In genomic region chr9:4070266-4070665, GRCh38 we compare ENCODE assay signal across 18 cellular contexts.
A peak's percentile ranks its signal among the peaks of the same experiment; 100 is the strongest.
DNase-seq lines count a peak whose midpoint lies in the region; ATAC-seq, FAIRE-seq and TF ChIP-seq lines count a peak whose summit lies in the region.
"Had no signal": no experiment of that assay in that cellular context is flagged by ENCODE, and none has a peak within 500 bp of the region (broad histone marks: within the 10 kb centered on the region; RNA-seq: fewer than 3 reads in every experiment).

No MANE protein-coding gene starts in this region.

- TF ChIP-seq POLR2A in H54 (IDR thresholded peaks at IDR 0.05; ENCODE audit: low read depth, low read length), result no peak
- TF ChIP-seq POLR2A in GM12878 (IDR thresholded peaks at IDR 0.05; ENCODE audit: low read depth, low read length), result no peak

- CTCF ChIA-PET in GM12878 (lab: Yijun Ruan, JAX), result interaction anchor here (0.8 to 2.1 kb wide), 3 partner anchors 8 to 602 kb away, joined by 3 to 6 read pairs (median 4); no protein-coding TSS in a partner anchor

- peaks cover 0 to 11% (median 0%) of the 10 kb centered on the region in 11 experiments; a peak in 2 of 22 replicates for H3K9me3 ChIP-seq in BLaER1 treated with 17β-estradiol and CSF1 and Interleukin-3, amounts not matched to agents 10 nM and 100 nM (replicated peaks in 1 of 11)
- H3K9me3 ChIP-seq in GM12878 (replicated peaks; ENCODE audit: control insufficient read depth, insufficient read depth, low read length) (no peaks in the 10 kb centered on the region), neural progenitor cell (ENCODE audit: low read depth) (no peaks in the 10 kb centered on the region)
- H3K9me3 ChIP-seq: MG63, SK-N-SH had no signal

- H3K27me3 Mint-ChIP-seq in neural progenitor cell (ENCODE audit: insufficient read depth, low read depth), result no peaks in the 10 kb centered on the region

- no peaks in the 10 kb centered on the region for H3K36me3 ChIP-seq in BLaER1 treated with 17β-estradiol and CSF1 and Interleukin-3, amounts not matched to agents 10 nM and 100 nM
- no peaks in the 10 kb centered on the region for H3K36me3 ChIP-seq in GM12878 (ENCODE audit: control insufficient read depth in 2 of 2, insufficient read depth in 2 of 2, low read length in 1 of 2)
- H3K36me3 ChIP-seq in neural progenitor cell, result no peaks in the 10 kb centered on the region
- H3K36me3 ChIP-seq: MG63 had no signal

- H3K27ac Mint-ChIP-seq in neural progenitor cell, result peak overlapping the region; percentile 47
- H3K27ac Mint-ChIP-seq: B cell; CD8-positive, alpha-beta memory T cell had no signal

- H3K9me3 Mint-ChIP-seq in neural progenitor cell, result no peaks in the 10 kb centered on the region
- H3K9me3 Mint-ChIP-seq: CD8-positive, alpha-beta memory T cell had no signal

- no peak for DNase-seq in H54 (ENCODE audit: insufficient read length, low spot score)
- no peak for DNase-seq in GM12878 (ENCODE audit: low read depth, low spot score)
- no peak for DNase-seq in neural progenitor cell (ENCODE audit: low spot score)
- DNase-seq in DMS79 (lab: John Stamatoyannopoulos, UW), result no peak
- no peak for DNase-seq in activated T-cell treated with anti-CD3 and anti-CD28 coated beads, Interleukin-2, amount 50 U/mL, for 1 hour
- no peak for DNase-seq in NCI-H774 (lab: John Stamatoyannopoulos, UW)
- DNase-seq: ACHN; CD8-positive, alpha-beta memory T cell; EL; KG1; MG63; NCI-H1105 treated with DMSO at 0.1 percent for 48 hours; NCI-H187; PC-9 had no signal

- WGBS in GM12878 (ENCODE audit: insufficient coverage, insufficient replicate concordance, low lambda C conversion rate, missing lambda C conversion rate), result 48% methylated on average over 5 of the region's 5 CpGs

- H2AFZ ChIP-seq in GM12878 (ENCODE audit: control insufficient read depth, low read depth, low read length) (no peak overlapping the region), neural progenitor cell (replicated peaks) (no peak overlapping the region)
- H2AFZ ChIP-seq: PC-9 had no signal

- H3K27me3 ChIP-seq in BLaER1 treated with 17β-estradiol and CSF1 and Interleukin-3, amounts not matched to agents 10 nM and 100 nM, result no peaks in the 10 kb centered on the region
- H3K27me3 ChIP-seq in GM12878 (replicated peaks in 1 of 2; ENCODE audit: control insufficient read depth in 2 of 2, insufficient read depth in 2 of 2, low read length in 1 of 2) (no peaks in the 10 kb centered on the region), neural progenitor cell (no peaks in the 10 kb centered on the region)
- H3K27me3 ChIP-seq: MG63 had no signal

- H3K36me3 Mint-ChIP-seq in neural progenitor cell, result peaks cover 11% of the 10 kb centered on the region
- H3K36me3 Mint-ChIP-seq: CD8-positive, alpha-beta memory T cell had no signal

- H3K27ac ChIP-seq in BLaER1 treated with 17β-estradiol and CSF1 and Interleukin-3, amounts not matched to agents 10 nM and 100 nM, result no peak overlapping the region
- H3K27ac ChIP-seq in GM12878 (ENCODE audit: control insufficient read depth, insufficient read depth) (no peak overlapping the region), neural progenitor cell (peak overlapping the region; percentile 34)
- H3K27ac ChIP-seq: PC-9 had no signal

- SMC1A ChIA-PET in GM12878 (lab: Charles Lee; ENCODE audit: uncharacterized antibody, unreplicated experiment), result no interaction called here

- H3K4me1 ChIP-seq in BLaER1 treated with 17β-estradiol and CSF1 and Interleukin-3, amounts not matched to agents 10 nM and 100 nM, result peaks cover 5 to 19% (median 12%) of the 10 kb centered on the region in 10 experiments; a peak in 16 of 20 replicates
- H3K4me1 ChIP-seq in GM12878 (ENCODE audit: control insufficient read depth, insufficient read depth, low read length), result no peaks in the 10 kb centered on the region
- peaks cover 51% of the 10 kb centered on the region for H3K4me1 ChIP-seq in neural progenitor cell

- peak overlapping the region; percentile 22 to 46 (median 38); a peak in 19 of 22 replicates for H3K4me2 ChIP-seq in BLaER1 treated with 17β-estradiol and CSF1 and Interleukin-3, amounts not matched to agents 10 nM and 100 nM
- H3K4me2 ChIP-seq in GM12878 (ENCODE audit: control insufficient read depth, insufficient read depth) (no peak overlapping the region), neural progenitor cell (no peak overlapping the region)
- H3K4me2 ChIP-seq: PC-9, SK-N-SH had no signal

- no peak overlapping the region for H3K4me3 ChIP-seq in BLaER1 treated with 17β-estradiol and CSF1 and Interleukin-3, amounts not matched to agents 10 nM and 100 nM
- H3K4me3 ChIP-seq in GM12878, result no peak overlapping the region
- H3K4me3 ChIP-seq in neural progenitor cell, result no peak overlapping the region
- H3K4me3 ChIP-seq: MG63, PC-9 had no signal

- no peak for TF ChIP-seq EP300 in GM12878 (IDR thresholded peaks at IDR 0.05; ENCODE audit: borderline replicate concordance in 1 of 2, control insufficient read depth in 1 of 2, low read depth in 2 of 2, low read length in 2 of 2)

- H4K20me1 ChIP-seq in BLaER1 treated with 17β-estradiol and CSF1 and Interleukin-3, amounts not matched to agents 10 nM and 100 nM, result no peaks in the 10 kb centered on the region
- H4K20me1 ChIP-seq in GM12878 (ENCODE audit: control insufficient read depth, insufficient read depth) (no peaks in the 10 kb centered on the region), neural progenitor cell (ENCODE audit: low read depth) (no peaks in the 10 kb centered on the region)

- H3K79me2 ChIP-seq in GM12878 (ENCODE audit: control insufficient read depth, insufficient read depth, low read length) (no peaks in the 10 kb centered on the region), neural progenitor cell (ENCODE audit: low read depth) (peaks cover 21% of the 10 kb centered on the region)

- peak; percentile 69 for FAIRE-seq in H54 (lab: Jason Lieb, UNC)
- no peak for FAIRE-seq in GM12878 (lab: Jason Lieb, UNC)
- FAIRE-seq: HTR-8/SVneo had no signal

- no peak for TF ChIP-seq RAD21 in GM12878 (IDR thresholded peaks at IDR 0.05; ENCODE audit: insufficient read depth, low read depth, low read length)

- H3F3A ChIP-seq in neural progenitor cell (ENCODE audit: low read depth), result peaks cover 25% of the 10 kb centered on the region

- no peak overlapping the region for H3K9ac ChIP-seq in BLaER1 treated with 17β-estradiol and CSF1 and Interleukin-3, amounts not matched to agents 10 nM and 100 nM
- H3K9ac ChIP-seq in GM12878 (ENCODE audit: control insufficient read depth, insufficient read depth, low read length) (no peak overlapping the region), neural progenitor cell (no peak overlapping the region)
- H3K9ac ChIP-seq: SK-N-SH had no signal

- in situ Hi-C loops in GM12878 (cut with MboI), result no loop called here

- POLR2A ChIA-PET in GM12878 (lab: Charles Lee), result interaction anchor here (0.6 kb wide), 1 partner anchor 311 kb away, joined by 3 read pairs; no protein-coding TSS in a partner anchor

- intact Hi-C loops in GM12878 (cut with micrococcal nuclease; ENCODE audit: unreplicated experiment), result no loop called here

- RAD21 ChIA-PET in GM12878 (lab: Charles Lee; ENCODE audit: unreplicated experiment), result interaction anchor here (0.6 kb wide), 1 partner anchor 364 kb away, joined by 3 read pairs; no protein-coding TSS in a partner anchor

- no peak overlapping the region for H3K4me3 Mint-ChIP-seq in neural progenitor cell
- H3K4me3 Mint-ChIP-seq: B cell; CD8-positive, alpha-beta memory T cell had no signal

- peak; percentile 58 for ATAC-seq in GM12878

- BruUV-seq in GM12878 (replicated peaks; lab: Mats Ljungman, UMichigan), result no TSS peak

- peaks cover 39% of the 10 kb centered on the region for H3K4me1 Mint-ChIP-seq in neural progenitor cell
- H3K4me1 Mint-ChIP-seq: B cell; CD8-positive, alpha-beta memory T cell had no signal

- TF ChIP-seq CTCF in GM12878 (IDR thresholded peaks at IDR 0.05 in 2 of 3, conservative IDR thresholded peaks at IDR 0.05 in 1 of 3; ENCODE audit: control insufficient read depth in 2 of 3, extremely low read depth in 1 of 3, insufficient read depth in 1 of 3, low read depth in 3 of 3, low read length in 3 of 3) (no peak), neural progenitor cell (IDR thresholded peaks at IDR 0.05) (no peak)

TF ChIP-seq in GM12878, 131 proteins besides CTCF, POLR2A, EP300 and RAD21:
- TF ChIP-seq HCFC1 (IDR thresholded peaks at IDR 0.05; ENCODE audit: low read length), result no peak
- TF ChIP-seq EZH2 (IDR thresholded peaks at IDR 0.05; ENCODE audit: borderline replicate concordance, control insufficient read depth, low read depth, low read length), result no peak
- TF ChIP-seq MXI1 (IDR thresholded peaks at IDR 0.05; ENCODE audit: low read depth, low read length), result no peak
- TF ChIP-seq ZNF24 (IDR thresholded peaks at IDR 0.05), result no peak
- TF ChIP-seq ASH2L (IDR thresholded peaks at IDR 0.05; ENCODE audit: borderline replicate concordance, low read depth), result no peak
- no peak for TF ChIP-seq CEBPB (IDR thresholded peaks at IDR 0.05; ENCODE audit: borderline replicate concordance in 1 of 2, low read depth in 2 of 2, low read length in 2 of 2)
TF ChIP-seq in GM12878: peak in this region for 0.

Comparison
In these comparisons a context has a peak if more than half of its experiments do, and no peak if none do; other contexts are left out.
1. H3K4me2 ChIP-seq: peak in BLaER1 treated with 17β-estradiol and CSF1 and Interleukin-3, amounts not matched to agents 10 nM and 100 nM (11 of 11); none in GM12878 (single experiment) and neural progenitor cell (single experiment).